9 cellular contexts compared by ENCODE assay signal in genomic region chr10:96287392-96288105, GRCh38. TPM values are rescaled to one million over a fixed set of nuclear protein-coding genes. Genes with fewer than 3 reads are reported as not detected.
DNase-seq lines count a peak whose midpoint lies in the region; ATAC-seq and TF ChIP-seq lines count a peak whose summit lies in the region.
"Had no signal": no experiment of that assay in that cellular context is flagged by ENCODE, and none has a peak within 500 bp of the region (broad histone marks: within the 10 kb centered on the region; RNA-seq: fewer than 3 reads in every experiment).

No MANE protein-coding gene starts in this region.

- TF ChIP-seq CTCF in GM12875 (IDR thresholded peaks at IDR 0.05; ENCODE audit: borderline replicate concordance, insufficient read depth, low read depth, low read length) (no peak), mammary epithelial cell (conservative IDR thresholded peaks at IDR 0.05 in 1 of 2, IDR thresholded peaks at IDR 0.05 in 1 of 2; ENCODE audit: extremely low read depth in 1 of 2, insufficient read depth in 1 of 2, low read depth in 1 of 2, low read length in 2 of 2) (no peak), gastroesophageal sphincter (IDR thresholded peaks at IDR 0.05) (no peak)

- H3K27me3 Mint-ChIP-seq in immature natural killer cell (ENCODE audit: low read depth in 3 of 3) = peaks cover 0 to 5% (median 3%) of the 10 kb centered on the region in 3 donors

- H3K36me3 ChIP-seq in mammary epithelial cell (ENCODE audit: insufficient read depth, low read length) (no peaks in the 10 kb centered on the region), skeletal muscle tissue (ENCODE audit: control insufficient read depth in 3 of 3, insufficient read depth in 3 of 3, low read length in 3 of 3) (no peaks in the 10 kb centered on the region), gastroesophageal sphincter (no peaks in the 10 kb centered on the region)

- in situ Hi-C loops in mammary epithelial cell (cut with MboI; ENCODE audit: low sequenced_read_pairs in 2 of 2) = no loop called here

- H3K36me3 Mint-ChIP-seq in immature natural killer cell = no peaks in the 10 kb centered on the region

- no peak for TF ChIP-seq RAD21 in Ishikawa (IDR thresholded peaks at IDR 0.05; ENCODE audit: low read depth)

- peak overlapping the region; percentile 69 for H2AFZ ChIP-seq in mammary epithelial cell (ENCODE audit: low read depth, low read length)

- peak; percentile 63 for ATAC-seq in GM21529 (IDR thresholded peaks at IDR 0.05; ENCODE audit: unreplicated experiment)
- ATAC-seq in gastroesophageal sphincter = no peak
- ATAC-seq: Panc1 had no signal

- BruUV-seq in mammary epithelial cell (replicated peaks; lab: Mats Ljungman, UMichigan) = no TSS peak

- dilution Hi-C loops in mammary epithelial cell (cut with HindIII; ENCODE audit: low sequenced_read_pairs) = no loop called here

- 4% methylated on average over 6 of the region's 6 CpGs for WGBS in mammary epithelial cell (ENCODE audit: low coverage, missing lambda C conversion rate)
- WGBS in gastroesophageal sphincter (ENCODE audit: low coverage in 1 of 2), 2 donors = 3 to 12% methylated on average over 5 to 6 of the region's 6 CpGs

- H3K79me2 ChIP-seq in mammary epithelial cell (ENCODE audit: insufficient read depth, low read length) = no peaks in the 10 kb centered on the region

- intact Hi-C loops in mammary epithelial cell (cut with micrococcal nuclease) = no loop called here

- H3K4me1 ChIP-seq in mammary epithelial cell (ENCODE audit: insufficient read depth, low read length) = peaks cover 21% of the 10 kb centered on the region
- peaks cover 0 to 13% (median 8%) of the 10 kb centered on the region in 3 donors for H3K4me1 ChIP-seq in skeletal muscle tissue (ENCODE audit: control insufficient read depth in 3 of 3, insufficient read depth in 3 of 3, low read length in 3 of 3)
- peaks cover 0 to 25% (median 5%) of the 10 kb centered on the region in 3 donors for H3K4me1 ChIP-seq in gastroesophageal sphincter

- H3K4me2 ChIP-seq in mammary epithelial cell (ENCODE audit: insufficient read depth, low read depth, low read length) = peak overlapping the region; percentile 35

- H3K9me3 Mint-ChIP-seq in immature natural killer cell = no peaks in the 10 kb centered on the region

- no peak overlapping the region for H3K9ac ChIP-seq in mammary epithelial cell (ENCODE audit: insufficient read depth, low read length)
- no peak overlapping the region for H3K9ac ChIP-seq in skeletal muscle tissue (ENCODE audit: low read depth in 1 of 3, low read length in 3 of 3)

- TF ChIP-seq POLR2A in gastroesophageal sphincter (IDR thresholded peaks at IDR 0.05) = no peak

- peak overlapping the region in 1 of 5 donors; percentile 27 for H3K4me3 Mint-ChIP-seq in immature natural killer cell

- TF ChIP-seq EP300 in Ishikawa (IDR thresholded peaks at IDR 0.05; ENCODE audit: borderline replicate concordance) = no peak
- no peak for TF ChIP-seq EP300 in gastroesophageal sphincter (IDR thresholded peaks at IDR 0.05)

- H3K4me3 ChIP-seq in GM12875 (ENCODE audit: low read depth, low read length) (peak overlapping the region; percentile 14), mammary epithelial cell (replicated peaks in 1 of 3; ENCODE audit: insufficient read depth in 1 of 3, low read depth in 2 of 3, low read length in 3 of 3) (no peak overlapping the region), skeletal muscle tissue (ENCODE audit: low read length in 3 of 3) (peak overlapping the region in 1 of 3 donors; percentile 23), gastroesophageal sphincter (no peak overlapping the region)

- no peaks in the 10 kb centered on the region for H4K20me1 ChIP-seq in mammary epithelial cell (ENCODE audit: insufficient read depth, low read length)

- H3K27ac ChIP-seq in mammary epithelial cell (ENCODE audit: insufficient read depth, low read depth, low read length) (no peak overlapping the region), skeletal muscle tissue (ENCODE audit: low read depth, low read length) (peak overlapping the region; percentile 55), gastroesophageal sphincter (peak overlapping the region in 1 of 4 donors; percentile 45)

- CTCF ChIA-PET in mammary epithelial cell (lab: Charles Lee; ENCODE audit: low non-redundant PET) = interaction anchor here (0.9 kb wide), 1 partner anchor 58 kb away, joined by 15 read pairs; no protein-coding TSS in a partner anchor

- H3K27ac Mint-ChIP-seq in immature natural killer cell = no peak overlapping the region

- H3K9me3 ChIP-seq in mammary epithelial cell (replicated peaks; ENCODE audit: insufficient read depth, low read length) = no peaks in the 10 kb centered on the region
- no peaks in the 10 kb centered on the region for H3K9me3 ChIP-seq in skeletal muscle tissue (ENCODE audit: control insufficient read depth in 3 of 3, low read length in 3 of 3)
- H3K9me3 ChIP-seq in gastroesophageal sphincter = no peaks in the 10 kb centered on the region

- DNase-seq in mammary epithelial cell (peak; percentile 53), immature natural killer cell (no peak), iPS-NIHi7 (ENCODE audit: extremely low spot score) (no peak)

- H3K27me3 ChIP-seq in mammary epithelial cell (ENCODE audit: insufficient read depth, low read length) (no peaks in the 10 kb centered on the region), skeletal muscle tissue (ENCODE audit: control insufficient read depth in 3 of 3, insufficient read depth in 3 of 3, low read length in 3 of 3) (no peaks in the 10 kb centered on the region), gastroesophageal sphincter (no peaks in the 10 kb centered on the region)

- peaks cover 1 to 13% of the 10 kb centered on the region in 2 donors for H3K4me1 Mint-ChIP-seq in immature natural killer cell

TF ChIP-seq in Ishikawa, 13 proteins besides CTCF, POLR2A, EP300 and RAD21:
- TF ChIP-seq MAX (IDR thresholded peaks at IDR 0.05) (0 out of 2 replicates have a peak, but pooled peaks have one; percentile 33), FOXM1 (IDR thresholded peaks at IDR 0.05; ENCODE audit: borderline replicate concordance, low read depth) (no peak), TEAD4 (IDR thresholded peaks at IDR 0.05) (no peak), YY1 (IDR thresholded peaks at IDR 0.05; ENCODE audit: low read depth) (no peak), ZBTB7A (IDR thresholded peaks at IDR 0.05; ENCODE audit: low read depth) (no peak), TAF1 (IDR thresholded peaks at IDR 0.05; ENCODE audit: low read depth) (no peak), USF1 (IDR thresholded peaks at IDR 0.05) (no peak), EGR1 (IDR thresholded peaks at IDR 0.05) (no peak), NFIC (IDR thresholded peaks at IDR 0.05) (peak; percentile 35; the same call in 1 of the 2 replicates), TCF12 (IDR thresholded peaks at IDR 0.05; ENCODE audit: low read depth) (no peak), REST (IDR thresholded peaks at IDR 0.05; ENCODE audit: low read depth) (no peak), CREB1 (IDR thresholded peaks at IDR 0.05; ENCODE audit: low read depth) (no peak), CEBPB (IDR thresholded peaks at IDR 0.05) (peak; percentile 49)

RNA-seq across cellular contexts. Expression of gene BLNK, which starts 16.2 kb away (rescaled TPM):
- 1 to 10 TPM; 5.8 to 9.8 TPM for total RNA-seq in mammary epithelial cell
- 2.9 TPM for polyA plus RNA-seq in mammary epithelial cell
- polyA minus RNA-seq in mammary epithelial cell = not detected
- total RNA-seq in skeletal muscle tissue = 1.6 TPM
- 1 to 10 TPM in 2 of 4 donors, under 1 TPM in 2; 0.27 to 2.4 (median 1.6) TPM for total RNA-seq in gastroesophageal sphincter
- under 1 TPM in 2 of 3 donors, not detected in 1; 0.74 to 0.81 TPM for polyA plus RNA-seq in immature natural killer cell

RNA-seq across cellular contexts. Expression of gene DNTT, which starts 16.7 kb away (rescaled TPM):
- total RNA-seq in mammary epithelial cell (not detected), skeletal muscle tissue (not detected), gastroesophageal sphincter (not detected)
- polyA plus RNA-seq in mammary epithelial cell (not detected), immature natural killer cell (1 to 10 TPM in 1 of 3 donors, not detected in 2; 2.1 TPM)
- polyA minus RNA-seq in mammary epithelial cell = not detected
